Comparison of ENCODE assay signal across 15 cellular contexts in the genomic region with DNA sequence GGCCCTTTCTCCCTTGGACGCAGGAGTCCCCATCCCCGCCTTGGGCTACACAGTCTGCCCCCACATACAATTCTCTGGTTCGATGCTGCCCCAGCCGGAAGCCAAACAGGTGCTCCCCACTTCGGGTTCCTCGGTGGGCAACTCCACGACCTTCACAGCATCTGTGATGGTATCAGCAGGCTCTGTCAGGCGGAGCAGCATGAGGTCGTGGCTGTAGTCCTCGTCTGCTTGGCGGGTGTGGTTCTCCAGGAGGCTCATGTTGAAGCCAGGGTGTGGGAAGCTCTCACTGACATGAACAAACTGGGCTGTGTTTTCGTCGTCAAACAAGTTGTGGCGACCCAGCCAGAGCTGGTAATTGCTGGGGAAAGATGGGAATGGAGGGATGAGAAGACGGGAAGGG. TPM values are rescaled to one million over a fixed set of nuclear protein-coding genes. Genes with fewer than 3 reads are reported as not detected.
A peak's percentile ranks its signal among the peaks of the same experiment; 100 is the strongest.
DNase-seq lines count a peak whose midpoint lies in the region; ATAC-seq and TF ChIP-seq lines count a peak whose summit lies in the region.
"Had no signal": no experiment of that assay in that cellular context is flagged by ENCODE, and none has a peak within 500 bp of the region (broad histone marks: within the 10 kb centered on the region; RNA-seq: fewer than 3 reads in every experiment).

No MANE protein-coding gene starts in this region.

- H3K27me3 ChIP-seq in GM23338 (ENCODE audit: insufficient read depth): peaks cover 45% of the 10 kb centered on the region

- peak overlapping the region; percentile 96 for H2AFZ ChIP-seq in GM23338

- no peaks in the 10 kb centered on the region for H3K79me2 ChIP-seq in GM23338 (replicated peaks; ENCODE audit: insufficient read depth)

- peaks cover 23% of the 10 kb centered on the region for H3K4me1 ChIP-seq in GM23338 (ENCODE audit: insufficient read depth)
- H3K4me1 ChIP-seq: SJSA1 had no signal

- peaks cover 31% of the 10 kb centered on the region for H3K27me3 Mint-ChIP-seq in GM23338 (ENCODE audit: insufficient read depth, low read depth, poor library complexity)
- H3K27me3 Mint-ChIP-seq in activated naive CD8-positive, alpha-beta T cell treated with anti-CD3 and anti-CD28 coated beads, Interleukin-2, amount 10 ng/mL, durations not matched to agents 7 days and 5 days: peaks cover 48% of the 10 kb centered on the region
- peaks cover 43 to 91% (median 81%) of the 10 kb centered on the region in 5 donors for H3K27me3 Mint-ChIP-seq in naive thymus-derived CD8-positive, alpha-beta T cell

- no peak for ATAC-seq in GM23338
- no peak for ATAC-seq in activated naive CD8-positive, alpha-beta T cell treated with anti-CD3 and anti-CD28 coated beads, Interleukin-2, amount 10 ng/mL, durations not matched to agents 7 days and 5 days (ENCODE audit: low read depth)
- peak in 1 of 2 donors; percentile 43 for ATAC-seq in naive thymus-derived CD8-positive, alpha-beta T cell
- ATAC-seq in HG03442 (IDR thresholded peaks at IDR 0.05; ENCODE audit: unreplicated experiment): no peak
- no peak for ATAC-seq in HG02678 (IDR thresholded peaks at IDR 0.05; ENCODE audit: unreplicated experiment)

- no peak for TF ChIP-seq CTCF in GM23338 (conservative IDR thresholded peaks at IDR 0.05; ENCODE audit: low read depth in 2 of 2)

- H3F3A ChIP-seq in GM23338 (replicated peaks; ENCODE audit: low read depth): no peaks in the 10 kb centered on the region

- peak overlapping the region; percentile 66 for H3K4me3 ChIP-seq in GM23338
- H3K4me3 ChIP-seq: SJSA1 had no signal

- peak overlapping the region; percentile 70 for H3K4me3 Mint-ChIP-seq in GM23338
- H3K4me3 Mint-ChIP-seq in activated naive CD8-positive, alpha-beta T cell treated with anti-CD3 and anti-CD28 coated beads, Interleukin-2, amount 10 ng/mL, durations not matched to agents 7 days and 5 days: peak overlapping the region; percentile 72
- peak overlapping the region in 8 of 10 donors; percentile 26 to 66 (median 46) for H3K4me3 Mint-ChIP-seq in naive thymus-derived CD8-positive, alpha-beta T cell

- H3K9me3 Mint-ChIP-seq in GM23338: peaks cover 10% of the 10 kb centered on the region; the same call in 2 of the 3 replicates
- no peaks in the 10 kb centered on the region for H3K9me3 Mint-ChIP-seq in activated naive CD8-positive, alpha-beta T cell treated with anti-CD3 and anti-CD28 coated beads, Interleukin-2, amount 10 ng/mL, durations not matched to agents 7 days and 5 days
- H3K9me3 Mint-ChIP-seq in naive thymus-derived CD8-positive, alpha-beta T cell: peaks cover 0 to 3% (median 0%) of the 10 kb centered on the region in 9 donors

- no peaks in the 10 kb centered on the region for H3K9me2 ChIP-seq in GM23338 (ENCODE audit: insufficient read depth)

- peak overlapping the region; percentile 93 for H3K4me2 ChIP-seq in GM23338

- H3K4me1 Mint-ChIP-seq in GM23338: peaks cover 32% of the 10 kb centered on the region
- H3K4me1 Mint-ChIP-seq in activated naive CD8-positive, alpha-beta T cell treated with anti-CD3 and anti-CD28 coated beads, Interleukin-2, amount 10 ng/mL, durations not matched to agents 7 days and 5 days: peaks cover 21% of the 10 kb centered on the region
- peaks cover 21 to 38% (median 29%) of the 10 kb centered on the region in 4 donors for H3K4me1 Mint-ChIP-seq in naive thymus-derived CD8-positive, alpha-beta T cell

- DNase-seq in NCI-H146 (lab: John Stamatoyannopoulos, UW) (peak; percentile 37), NCI-H146 treated with DMSO at 0.1 percent for 48 hours (lab: John Stamatoyannopoulos, UW; ENCODE audit: unreplicated experiment) (no peak), GM23338 (ENCODE audit: low spot score) (no peak)
- no peak for DNase-seq in activated naive CD8-positive, alpha-beta T cell treated with anti-CD3 and anti-CD28 coated beads, Interleukin-2, amount 10 ng/mL, durations not matched to agents 7 days and 5 days
- peak in 1 of 10 donors; percentile 44 for DNase-seq in naive thymus-derived CD8-positive, alpha-beta T cell
- no peak for DNase-seq in effector CD4-positive, alpha-beta T cell
- DNase-seq: activated CD4-positive, alpha-beta T cell treated with anti-CD3 and anti-CD28 coated beads for 4 hours; hypothalamus; NCI-H524 treated with DMSO at 0.1 percent for 48 hours had no signal

- H4K20me1 ChIP-seq in GM23338 (replicated peaks; ENCODE audit: insufficient read depth): no peaks in the 10 kb centered on the region

- H3K36me3 ChIP-seq in GM23338 (ENCODE audit: insufficient read depth): no peaks in the 10 kb centered on the region
- H3K36me3 ChIP-seq: SJSA1 had no signal

- peaks cover 3% of the 10 kb centered on the region; the same call in 1 of the 3 replicates for H3K36me3 Mint-ChIP-seq in GM23338 (ENCODE audit: low read depth)
- no peaks in the 10 kb centered on the region for H3K36me3 Mint-ChIP-seq in activated naive CD8-positive, alpha-beta T cell treated with anti-CD3 and anti-CD28 coated beads, Interleukin-2, amount 10 ng/mL, durations not matched to agents 7 days and 5 days
- peaks cover 0 to 4% (median 0%) of the 10 kb centered on the region in 3 donors for H3K36me3 Mint-ChIP-seq in naive thymus-derived CD8-positive, alpha-beta T cell

- H3K27ac ChIP-seq in GM23338 (ENCODE audit: low read depth): no peak overlapping the region
- H3K27ac ChIP-seq: SJSA1 had no signal

- H3K27ac Mint-ChIP-seq in GM23338: no peak overlapping the region
- peak overlapping the region; percentile 44 for H3K27ac Mint-ChIP-seq in activated naive CD8-positive, alpha-beta T cell treated with anti-CD3 and anti-CD28 coated beads, Interleukin-2, amount 10 ng/mL, durations not matched to agents 7 days and 5 days
- H3K27ac Mint-ChIP-seq in naive thymus-derived CD8-positive, alpha-beta T cell: peak overlapping the region in 2 of 10 donors; percentile 1 to 73

- POLR2A ChIA-PET in activated naive CD8-positive, alpha-beta T cell treated with anti-CD3 and anti-CD28 coated beads, Interleukin-2, amount 10 ng/mL, durations not matched to agents 7 days and 5 days (lab: Charles Lee): interaction anchor here (0.8 to 3.9 kb wide), 3 partner anchors 13 to 155 kb away, joined by 4 to 22 read pairs (median 5); no protein-coding TSS in a partner anchor
- POLR2A ChIA-PET in naive thymus-derived CD8-positive, alpha-beta T cell (lab: Charles Lee): no interaction called here

TF ChIP-seq in GM23338, 12 proteins besides CTCF, POLR2A, EP300 and RAD21:
- TF ChIP-seq EZH2 (IDR thresholded peaks at IDR 0.05; ENCODE audit: low read depth, unreplicated experiment): peak; percentile 37
- no peak for TF ChIP-seq CREB1 (CRISPR knock-in tag; IDR thresholded peaks at IDR 0.05; ENCODE audit: low read depth)

RNA-seq across cellular contexts. Expression of a gene that starts 3.5 kb away (rescaled TPM):
- 0.31 TPM in 1 of 2 replicates, not detected in the other for total RNA-seq in GM23338 (2014; rRNA removed; shearing (Covaris generic))
- 2.4 and 3.0 TPM in 2 replicates for polyA plus RNA-seq in GM23338 (2016; fragmentation: Nextera tagmentation; extraction: Ambion mirVana)
- total RNA-seq in activated naive CD8-positive, alpha-beta T cell treated with anti-CD3 and anti-CD28 coated beads, Interleukin-2, amount 10 ng/mL, durations not matched to agents 7 days and 5 days: 1 to 10 TPM; 1.4 to 2.7 TPM
- not detected for total RNA-seq in naive thymus-derived CD8-positive, alpha-beta T cell
- not detected for polyA plus RNA-seq in naive thymus-derived CD8-positive, alpha-beta T cell
- total RNA-seq: A673, G401, LHCN-M2, SJSA1 had no signal

RNA-seq across cellular contexts. Expression of a gene that starts 13.3 kb away (rescaled TPM):
- total RNA-seq in GM23338 (2014; rRNA removed; shearing (Covaris generic)): not detected in 2 replicates
- polyA plus RNA-seq in GM23338 (2016; fragmentation: Nextera tagmentation; extraction: Ambion mirVana): not detected in 2 replicates
- not detected for total RNA-seq in activated naive CD8-positive, alpha-beta T cell treated with anti-CD3 and anti-CD28 coated beads, Interleukin-2, amount 10 ng/mL, durations not matched to agents 7 days and 5 days
- not detected for total RNA-seq in naive thymus-derived CD8-positive, alpha-beta T cell
- polyA plus RNA-seq in naive thymus-derived CD8-positive, alpha-beta T cell: not detected
- total RNA-seq: A673, G401, LHCN-M2, SJSA1 had no signal

RNA-seq across cellular contexts. Expression of a gene that starts 29.9 kb away (rescaled TPM):
- total RNA-seq in GM23338 (2014; rRNA removed; shearing (Covaris generic)): not detected in 2 replicates
- not detected in 2 replicates for polyA plus RNA-seq in GM23338 (2016; fragmentation: Nextera tagmentation; extraction: Ambion mirVana)
- not detected for total RNA-seq in activated naive CD8-positive, alpha-beta T cell treated with anti-CD3 and anti-CD28 coated beads, Interleukin-2, amount 10 ng/mL, durations not matched to agents 7 days and 5 days
- total RNA-seq in naive thymus-derived CD8-positive, alpha-beta T cell: not detected
- under 1 TPM in 1 of 3 donors, not detected in 2; 0.14 TPM for polyA plus RNA-seq in naive thymus-derived CD8-positive, alpha-beta T cell
- total RNA-seq: A673, G401, LHCN-M2, SJSA1 had no signal

RNA-seq across cellular contexts. Expression of a gene that starts 34.6 kb away (rescaled TPM):
- total RNA-seq in GM23338 (2014; rRNA removed; shearing (Covaris generic)): not detected in 2 replicates
- 0.14 and 0.19 TPM in 2 replicates for polyA plus RNA-seq in GM23338 (2016; fragmentation: Nextera tagmentation; extraction: Ambion mirVana)
- not detected for total RNA-seq in activated naive CD8-positive, alpha-beta T cell treated with anti-CD3 and anti-CD28 coated beads, Interleukin-2, amount 10 ng/mL, durations not matched to agents 7 days and 5 days
- not detected for total RNA-seq in naive thymus-derived CD8-positive, alpha-beta T cell
- polyA plus RNA-seq in naive thymus-derived CD8-positive, alpha-beta T cell: not detected
- total RNA-seq: A673, G401, LHCN-M2, SJSA1 had no signal

RNA-seq across cellular contexts. Expression of a gene that starts 49.8 kb away (rescaled TPM):
- not detected in 2 replicates for total RNA-seq in GM23338 (2014; rRNA removed; shearing (Covaris generic))
- not detected in 2 replicates for polyA plus RNA-seq in GM23338 (2016; fragmentation: Nextera tagmentation; extraction: Ambion mirVana)
- total RNA-seq in activated naive CD8-positive, alpha-beta T cell treated with anti-CD3 and anti-CD28 coated beads, Interleukin-2, amount 10 ng/mL, durations not matched to agents 7 days and 5 days: not detected
- total RNA-seq in naive thymus-derived CD8-positive, alpha-beta T cell: not detected
- not detected for polyA plus RNA-seq in naive thymus-derived CD8-positive, alpha-beta T cell
- total RNA-seq: A673, G401, LHCN-M2, SJSA1 had no signal
